In genomic region chr10:60733189-60733815, GRCh38 we compare ENCODE assay signal across 9 cellular contexts. TPM values are rescaled to one million over a fixed set of nuclear protein-coding genes. Genes with fewer than 3 reads are reported as not detected.
A peak's percentile ranks its signal among the peaks of the same experiment; 100 is the strongest.
DNase-seq lines count a peak whose midpoint lies in the region; ATAC-seq and TF ChIP-seq lines count a peak whose summit lies in the region.
"Had no signal": no experiment of that assay in that cellular context is flagged by ENCODE, and none has a peak within 500 bp of the region (broad histone marks: within the 10 kb centered on the region; RNA-seq: fewer than 3 reads in every experiment).

No MANE protein-coding gene starts in this region.

- TF ChIP-seq CTCF in GM12864 (IDR thresholded peaks at IDR 0.05; ENCODE audit: low read depth, low read length, missing control alignments) = peak; percentile 42
- no peak for TF ChIP-seq CTCF in fibroblast of the aortic adventitia (IDR thresholded peaks at IDR 0.05; ENCODE audit: insufficient read depth, low read length)
- peak; percentile 26 to 63 (median 55) for TF ChIP-seq CTCF in ovary (IDR thresholded peaks at IDR 0.05)

- H3K4me1 ChIP-seq in GM23248 (ENCODE audit: insufficient read depth) (no peaks in the 10 kb centered on the region), ovary (ENCODE audit: insufficient read depth) (no peaks in the 10 kb centered on the region), SJCRH30 (no peaks in the 10 kb centered on the region)

- intact Hi-C loops in ovary (cut with DNase I) = no loop called here

- in situ Hi-C loops in GM23248 (cut with MboI) = no loop called here

- peaks cover 77% of the 10 kb centered on the region for H3K27me3 ChIP-seq in GM23248 (replicated peaks; ENCODE audit: insufficient read depth)
- no peaks in the 10 kb centered on the region for H3K27me3 ChIP-seq in ovary
- no peaks in the 10 kb centered on the region for H3K27me3 ChIP-seq in SJCRH30

- H3K36me3 ChIP-seq in GM23248 (ENCODE audit: low read depth) (no peaks in the 10 kb centered on the region), ovary (no peaks in the 10 kb centered on the region), SJCRH30 (no peaks in the 10 kb centered on the region)

- H3K9me3 ChIP-seq in GM23248 (ENCODE audit: low read depth) = no peaks in the 10 kb centered on the region
- no peaks in the 10 kb centered on the region for H3K9me3 ChIP-seq in ovary
- H3K9me3 ChIP-seq in SJCRH30 (replicated peaks) = no peaks in the 10 kb centered on the region

- no peaks in the 10 kb centered on the region for H3K79me2 ChIP-seq in GM23248 (ENCODE audit: insufficient read depth)

- H3K9me2 ChIP-seq in GM23248 (ENCODE audit: insufficient read depth) = no peaks in the 10 kb centered on the region

- no peak overlapping the region for H3K9ac ChIP-seq in GM23248

- DNase-seq in GM12864 (ENCODE audit: low read depth) = no peak
- peak; percentile 32 for DNase-seq in GM23248
- peak; percentile 50 for DNase-seq in NCI-H1105 treated with DMSO at 0.1 percent for 48 hours (lab: John Stamatoyannopoulos, UW)
- peak; percentile 51 to 56 for DNase-seq in activated T-cell treated with anti-CD3 and anti-CD28 coated beads, Interleukin-2, amount 50 U/mL, for 72 hours
- DNase-seq in fibroblast of the aortic adventitia (ENCODE audit: low read depth) = peak; percentile 4
- DNase-seq in ovary = peak; percentile 48 to 76 (median 65)
- DNase-seq in midbrain (lab: John Stamatoyannopoulos, UW) = no peak
- no peak for DNase-seq in SJCRH30

- no peaks in the 10 kb centered on the region for H3K9me3 Mint-ChIP-seq in activated T-cell treated with anti-CD3 and anti-CD28 coated beads, Interleukin-2, amount 50 U/mL, for 72 hours

- peak overlapping the region; percentile 43 for H3K4me3 ChIP-seq in GM12864 (ENCODE audit: low read depth, low read length)
- H3K4me3 ChIP-seq in GM23248 = peak overlapping the region; percentile 58
- H3K4me3 ChIP-seq in fibroblast of the aortic adventitia (ENCODE audit: low read depth, low read length) = peak overlapping the region; percentile 43
- H3K4me3 ChIP-seq in ovary = peak overlapping the region; percentile 54
- no peak overlapping the region for H3K4me3 ChIP-seq in SJCRH30

- TF ChIP-seq POLR2A in ovary (IDR thresholded peaks at IDR 0.05) = no peak

- peaks cover 3 to 4% of the 10 kb centered on the region in 2 donors for H3K36me3 Mint-ChIP-seq in activated T-cell treated with anti-CD3 and anti-CD28 coated beads, Interleukin-2, amount 50 U/mL, for 72 hours (ENCODE audit: insufficient read depth in 2 of 2)
- H3K36me3 Mint-ChIP-seq: activated naive CD8-positive, alpha-beta T cell had no signal

- peak overlapping the region; percentile 32 for H3K4me2 ChIP-seq in GM23248 (ENCODE audit: unreplicated experiment)

- no peaks in the 10 kb centered on the region for H4K20me1 ChIP-seq in GM23248 (ENCODE audit: insufficient read depth)

- peak; percentile 82 to 86 for ATAC-seq in activated T-cell treated with anti-CD3 and anti-CD28 coated beads, Interleukin-2, amount 50 U/mL, for 72 hours (replicated peaks in 1 of 2)

- no peaks in the 10 kb centered on the region for H3K27me3 Mint-ChIP-seq in activated T-cell treated with anti-CD3 and anti-CD28 coated beads, Interleukin-2, amount 50 U/mL, for 72 hours (ENCODE audit: low read depth)

- peak overlapping the region; percentile 79 to 92 for H3K4me3 Mint-ChIP-seq in activated T-cell treated with anti-CD3 and anti-CD28 coated beads, Interleukin-2, amount 50 U/mL, for 72 hours

- H3K27ac Mint-ChIP-seq in activated T-cell treated with anti-CD3 and anti-CD28 coated beads, Interleukin-2, amount 50 U/mL, for 72 hours = no peak overlapping the region
- H3K27ac Mint-ChIP-seq: activated naive CD8-positive, alpha-beta T cell had no signal

- no peaks in the 10 kb centered on the region for H3F3A ChIP-seq in GM23248 (ENCODE audit: insufficient read depth)

- WGBS in GM23248 (ENCODE audit: low coverage in 1 of 2, low lambda C conversion rate in 2 of 2, missing lambda C conversion rate in 2 of 2), 2 experiments = 3 to 5% methylated on average over 43 to 45 of the region's 51 CpGs
- WGBS in ovary, 3 donors = 0 to 1% (median 0%) methylated on average over 30 to 51 of the region's 51 CpGs

- H3K4me1 Mint-ChIP-seq in activated T-cell treated with anti-CD3 and anti-CD28 coated beads, Interleukin-2, amount 50 U/mL, for 72 hours (ENCODE audit: low read depth) = peaks cover 30% of the 10 kb centered on the region

- TF ChIP-seq EP300 in ovary (IDR thresholded peaks at IDR 0.05) = no peak

- H3K27ac ChIP-seq in GM23248 (no peak overlapping the region), ovary (peak overlapping the region; percentile 87 to 95), SJCRH30 (no peak overlapping the region)

- H2AFZ ChIP-seq in GM23248 = peak overlapping the region; percentile 52

RNA-seq across cellular contexts. Expression of gene CDK1, which starts 45.0 kb away (rescaled TPM):
- total RNA-seq in GM23248 (2014; rRNA removed; shearing (Covaris generic)) = 33.5 and 40.5 TPM in 2 replicates
- 38.4 and 43.2 TPM in 2 replicates for polyA plus RNA-seq in GM23248 (2016; fragmentation: Nextera tagmentation; extraction: Ambion mirVana)
- total RNA-seq in activated T-cell treated with anti-CD3 and anti-CD28 coated beads, Interleukin-2, amount 50 U/mL, for 72 hours = 100 to 1,000 TPM; 109 to 130 TPM
- total RNA-seq in fibroblast of the aortic adventitia (ENCODE audit: low replicate concordance) = 0.90 and 82.9 TPM in 2 replicates
- total RNA-seq in ovary = 1 to 10 TPM in 6 of 7 donors, under 1 TPM in 1; 0.91 to 5.0 (median 2.5) TPM
- polyA plus RNA-seq in ovary = 1 to 10 TPM; 3.6 to 3.9 TPM
- total RNA-seq in SJCRH30 (2014; rRNA removed; shearing (Covaris generic)) = 178 and 209 TPM in 2 replicates

Comparison
In these comparisons a context has a peak if more than half of its experiments do, and no peak if none do; other contexts are left out.
1. DNase-seq: peak in GM23248 (single experiment), NCI-H1105 treated with DMSO at 0.1 percent for 48 hours (single experiment), activated T-cell treated with anti-CD3 and anti-CD28 coated beads, Interleukin-2, amount 50 U/mL, for 72 hours (2 of 2), fibroblast of the aortic adventitia (single experiment) and ovary (5 of 5); none in GM12864 (single experiment), midbrain (single experiment) and SJCRH30 (0 of 2).
2. H3K27ac ChIP-seq: peak in ovary (2 of 2); none in GM23248 (single experiment) and SJCRH30 (single experiment).